In the genomic region with DNA sequence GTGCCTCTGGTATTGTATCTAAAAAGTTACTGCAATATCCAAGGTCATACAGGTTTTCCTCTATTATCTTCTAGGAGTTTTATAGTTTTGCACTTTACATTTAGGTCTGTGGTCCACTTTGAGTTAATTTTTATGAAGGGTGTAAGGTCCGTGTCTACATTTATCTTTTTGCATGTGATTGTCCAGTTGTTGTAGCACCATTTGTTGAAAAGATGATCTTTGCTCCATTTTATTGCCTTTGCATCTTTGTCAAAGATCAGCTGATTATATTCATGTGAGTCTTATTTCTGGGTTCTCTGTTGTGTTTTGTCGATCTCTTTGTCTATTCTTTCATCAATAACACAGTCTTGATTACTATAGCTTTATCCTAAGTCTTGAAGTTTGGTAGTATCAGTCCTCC, we compare ENCODE assay signal across 34 cellular contexts.
"Had no signal": no experiment of that assay in that cellular context is flagged by ENCODE, and none has a peak within 500 bp of the region (broad histone marks: within the 10 kb centered on the region; RNA-seq: fewer than 3 reads in every experiment).

No MANE protein-coding gene starts in this region.

- H3K36me3 ChIP-seq: MG63 had no signal

- H3K9me3 ChIP-seq: MG63 had no signal

- H3K4me3 ChIP-seq: MG63 had no signal

- DNase-seq: Karpas-422, Kasumi-1, MG63, MM.1S, MV-4-11, NCI-H1048, NCI-H1092, NCI-H1092 treated with DMSO at 0.1 percent for 48 hours, NCI-H1105, NCI-H1105 treated with DMSO at 0.1 percent for 48 hours, NCI-H1417, NCI-H1417 treated with DMSO at 0.1 percent for 48 hours, NCI-H1436, NCI-H1436 treated with DMSO at 0.1 percent for 48 hours, NCI-H146, NCI-H1694, NCI-H1694 treated with DMSO at 0.1 percent for 48 hours, NCI-H187, NCI-H187 treated with DMSO at 0.1 percent for 48 hours, NCI-H1930, NCI-H2029, NCI-H2029 treated with DMSO at 0.1 percent for 48 hours, NCI-H2081, NCI-H2081 treated with DMSO at 0.1 percent for 48 hours, NCI-H2107, NCI-H2171, NCI-H2171 treated with DMSO at 0.1 percent for 48 hours, NCI-H2227 treated with DMSO at 0.1 percent for 48 hours, NCI-H226, NCI-H345, NCI-H446, NCI-H446 treated with DMSO at 0.1 percent for 48 hours, NCI-H510A, NCI-H510A treated with DMSO at 0.1 percent for 48 hours had no signal
